7 cellular contexts compared by ENCODE assay signal in genomic region chr19:23273022-23273593, GRCh38. TPM values are rescaled to one million over a fixed set of nuclear protein-coding genes. Genes with fewer than 3 reads are reported as not detected.
A peak's percentile ranks its signal among the peaks of the same experiment; 100 is the strongest.
DNase-seq lines count a peak whose midpoint lies in the region; ATAC-seq and TF ChIP-seq lines count a peak whose summit lies in the region.

No MANE protein-coding gene starts in this region.

- H3F3A ChIP-seq in GM23338 (replicated peaks; ENCODE audit: low read depth) = no peaks in the 10 kb centered on the region

- H3K27me3 Mint-ChIP-seq in GM23338 (ENCODE audit: insufficient read depth, low read depth, poor library complexity) (peaks cover 10% of the 10 kb centered on the region), neural crest cell (ENCODE audit: low read depth) (no peaks in the 10 kb centered on the region)

- no peak for TF ChIP-seq CTCF in GM23338 (conservative IDR thresholded peaks at IDR 0.05; ENCODE audit: low read depth in 2 of 2)
- TF ChIP-seq CTCF in epithelial cell of esophagus (IDR thresholded peaks at IDR 0.05; ENCODE audit: insufficient read depth, low read depth, low read length, missing control alignments) = no peak
- TF ChIP-seq CTCF in neural crest cell (conservative IDR thresholded peaks at IDR 0.05) = no peak

- H3K9me2 ChIP-seq in GM23338 (ENCODE audit: insufficient read depth) = no peaks in the 10 kb centered on the region

- H3K27me3 ChIP-seq in GM23338 (ENCODE audit: insufficient read depth) = no peaks in the 10 kb centered on the region

- H3K4me1 Mint-ChIP-seq in GM23338 (peaks cover 15% of the 10 kb centered on the region), neural crest cell (peaks cover 28% of the 10 kb centered on the region)

- DNase-seq in GM23338 (ENCODE audit: low spot score) = no peak
- DNase-seq in RKO (ENCODE audit: low spot score) = peak; percentile 16
- peak; percentile 30 for DNase-seq in epithelial cell of esophagus (ENCODE audit: low read depth)
- no peak for DNase-seq in neural crest cell (ENCODE audit: low read depth, low spot score)
- no peak for DNase-seq in NCI-H1436 (lab: John Stamatoyannopoulos, UW)
- no peak for DNase-seq in NCI-H2227 (lab: John Stamatoyannopoulos, UW; ENCODE audit: unreplicated experiment)
- no peak for DNase-seq in H4 (ENCODE audit: low spot score)

- H3K36me3 ChIP-seq in GM23338 (ENCODE audit: insufficient read depth) = peaks cover 35% of the 10 kb centered on the region

- peak overlapping the region; percentile 86 for H3K27ac ChIP-seq in GM23338 (ENCODE audit: low read depth)

- peak overlapping the region; percentile 99 for H3K4me3 Mint-ChIP-seq in GM23338
- H3K4me3 Mint-ChIP-seq in neural crest cell = peak overlapping the region; percentile 99

- no peak for ATAC-seq in GM23338

- no peaks in the 10 kb centered on the region for H3K4me1 ChIP-seq in GM23338 (ENCODE audit: insufficient read depth)

- peaks cover 19% of the 10 kb centered on the region for H4K20me1 ChIP-seq in GM23338 (replicated peaks; ENCODE audit: insufficient read depth)

- H3K4me2 ChIP-seq in GM23338 = peak overlapping the region; percentile 95

- H3K27ac Mint-ChIP-seq in GM23338 = peak overlapping the region; percentile 96
- H3K27ac Mint-ChIP-seq in neural crest cell (ENCODE audit: unreplicated experiment) = peak overlapping the region; percentile 100

- peaks cover 55% of the 10 kb centered on the region for H3K79me2 ChIP-seq in GM23338 (replicated peaks; ENCODE audit: insufficient read depth)

- H3K36me3 Mint-ChIP-seq in GM23338 (ENCODE audit: low read depth) (peaks cover 50% of the 10 kb centered on the region), neural crest cell (ENCODE audit: low read depth) (peaks cover 18% of the 10 kb centered on the region)

- peak overlapping the region; percentile 74; the same call in 1 of the 2 replicates for H2AFZ ChIP-seq in GM23338

- peak overlapping the region; percentile 85 for H3K4me3 ChIP-seq in GM23338
- H3K4me3 ChIP-seq in epithelial cell of esophagus (ENCODE audit: low read length) = peak overlapping the region; percentile 85

- no peaks in the 10 kb centered on the region for H3K9me3 Mint-ChIP-seq in GM23338
- H3K9me3 Mint-ChIP-seq in neural crest cell = no peaks in the 10 kb centered on the region

TF ChIP-seq in GM23338, 12 proteins besides CTCF, POLR2A, EP300 and RAD21 (continues in another document):
- TF ChIP-seq STAT1 (IDR thresholded peaks at IDR 0.05; ENCODE audit: unreplicated experiment) (no peak), ZNF114 (CRISPR knock-in tag; IDR thresholded peaks at IDR 0.05) (no peak), JUNB (IDR thresholded peaks at IDR 0.05; ENCODE audit: unreplicated experiment) (no peak), NANOG (IDR thresholded peaks at IDR 0.05; ENCODE audit: borderline replicate concordance) (no peak), POLR2AphosphoS5 (IDR thresholded peaks at IDR 0.05; ENCODE audit: low read depth) (no peak), ETS1 (IDR thresholded peaks at IDR 0.05) (no peak), EZH2 (IDR thresholded peaks at IDR 0.05; ENCODE audit: low read depth, unreplicated experiment) (no peak), ZNF331 (CRISPR knock-in tag; IDR thresholded peaks at IDR 0.05; ENCODE audit: low read depth) (no peak), CREB1 (CRISPR knock-in tag; IDR thresholded peaks at IDR 0.05; ENCODE audit: low read depth) (no peak), REST (IDR thresholded peaks at IDR 0.05; ENCODE audit: unreplicated experiment) (no peak), EZH2phosphoT487 (IDR thresholded peaks at IDR 0.05; ENCODE audit: unreplicated experiment) (no peak)

RNA-seq across cellular contexts. Expression of gene ZNF724, which starts 22.9 kb away (rescaled TPM):
- total RNA-seq in GM23338 (2014; rRNA removed; shearing (Covaris generic)) = 77.5 and 85.3 TPM in 2 replicates
- 33.8 and 35.4 TPM in 2 replicates for polyA plus RNA-seq in GM23338 (2016; fragmentation: Nextera tagmentation; extraction: Ambion mirVana)
- total RNA-seq in neural crest cell = 36.7 and 38.5 TPM in 2 replicates
- 8.8 and 10.5 TPM in 2 replicates for total RNA-seq in H4 (2014; rRNA removed; shearing (Covaris generic))

Comparison
In these comparisons a context has a peak if more than half of its experiments do, and no peak if none do; other contexts are left out.
1. DNase-seq: peak in RKO (single experiment) and epithelial cell of esophagus (single experiment); none in GM23338 (single experiment), neural crest cell (single experiment), NCI-H1436 (single experiment), NCI-H2227 (single experiment) and H4 (single experiment).